In genomic region chr10:119418401-119418800, GRCh38 we compare ENCODE assay signal across 17 cellular contexts.
DNase-seq lines count a peak whose midpoint lies in the region; ATAC-seq and TF ChIP-seq lines count a peak whose summit lies in the region.
"Had no signal": no experiment of that assay in that cellular context is flagged by ENCODE, and none has a peak within 500 bp of the region (broad histone marks: within the 10 kb centered on the region; RNA-seq: fewer than 3 reads in every experiment).

No MANE protein-coding gene starts in this region.

- no peak overlapping the region for H2BK120ac ChIP-seq in mesendoderm (ENCODE audit: low read depth, low read length)

- no peak overlapping the region for H3K23ac ChIP-seq in mesendoderm (ENCODE audit: low read length)

- H3K9me3 Mint-ChIP-seq in CD4-positive, alpha-beta T cell = no peaks in the 10 kb centered on the region
- H3K9me3 Mint-ChIP-seq: CD8-positive, alpha-beta T cell had no signal

- H3K4me3 Mint-ChIP-seq in CD4-positive, alpha-beta T cell = no peak overlapping the region
- H3K4me3 Mint-ChIP-seq: CD8-positive, alpha-beta T cell had no signal

- peaks cover 41% of the 10 kb centered on the region for H3K4me1 ChIP-seq in SJCRH30
- peaks cover under 1% of the 10 kb centered on the region for H3K4me1 ChIP-seq in mesendoderm (ENCODE audit: control insufficient read depth, low read depth, low read length)

- H2BK15ac ChIP-seq in mesendoderm (replicated peaks; ENCODE audit: low read depth) = no peak overlapping the region

- POLR2A ChIA-PET in CD4-positive, alpha-beta T cell (lab: Charles Lee) = interaction anchor here (0.9 to 1.2 kb wide), 2 partner anchors 212 to 219 kb away, joined by 4 read pairs; partner anchors contain the start of gene GRK5

- H4K8ac ChIP-seq in mesendoderm (ENCODE audit: low read depth, low read length) = no peak overlapping the region

- H2BK5ac ChIP-seq in mesendoderm (ENCODE audit: low read length) = no peak overlapping the region

- peak; percentile 37 for DNase-seq in Right ventricle myocardium superior
- DNase-seq in Right ventricle myocardium inferior (ENCODE audit: missing footprints) = no peak
- peak; percentile 37 to 51 for DNase-seq in SJCRH30
- peak; percentile 53 for DNase-seq in left kidney (ENCODE audit: low read depth, low spot score)
- no peak for DNase-seq in sciatic nerve (ENCODE audit: low spot score)
- DNase-seq in CD4-positive, alpha-beta T cell = no peak
- no peak for DNase-seq in mesendoderm
- no peak for DNase-seq in stimulated activated CD4-positive, alpha-beta T cell treated with anti-CD3 and anti-CD28 coated beads, Interleukin-2, amount 100 ng/mL, for 24 hours
- DNase-seq: 8988T; CD8-positive, alpha-beta T cell; NCI-H1436; NCI-H2029; NCI-H2171 treated with DMSO at 0.1 percent for 48 hours; NCI-H748 treated with DMSO at 0.1 percent for 48 hours; RPMI8226 had no signal

- H3K18ac ChIP-seq in mesendoderm (ENCODE audit: low read length) = no peak overlapping the region

- no peak overlapping the region for H3K9ac ChIP-seq in mesendoderm (ENCODE audit: low read length)

- no peak for ATAC-seq in Right ventricle myocardium superior (ENCODE audit: poor library complexity)
- ATAC-seq in Right ventricle myocardium inferior = no peak
- ATAC-seq in sciatic nerve = peak; percentile 17
- ATAC-seq in CD4-positive, alpha-beta T cell (ENCODE audit: poor library complexity) = no peak
- ATAC-seq: CD8-positive, alpha-beta T cell had no signal

- no peak overlapping the region for H3K27ac Mint-ChIP-seq in CD4-positive, alpha-beta T cell
- H3K27ac Mint-ChIP-seq: CD8-positive, alpha-beta T cell had no signal

- H3K4ac ChIP-seq in mesendoderm (ENCODE audit: low read depth, low read length) = no peak overlapping the region

- H4K5ac ChIP-seq in mesendoderm (ENCODE audit: low read length) = no peak overlapping the region

- H3K4me1 Mint-ChIP-seq in CD4-positive, alpha-beta T cell (ENCODE audit: low read depth) = no peaks in the 10 kb centered on the region

- H3K27me3 ChIP-seq in SJCRH30 (no peaks in the 10 kb centered on the region), mesendoderm (ENCODE audit: insufficient read depth, low read length, poor library complexity) (no peaks in the 10 kb centered on the region)
- H3K27me3 ChIP-seq in CD4-positive, alpha-beta T cell (ENCODE audit: control insufficient read depth, insufficient read depth, low read length) = no peaks in the 10 kb centered on the region
- H3K27me3 ChIP-seq: SJSA1 had no signal

- no peaks in the 10 kb centered on the region for H3K9me3 ChIP-seq in SJCRH30 (replicated peaks)
- H3K9me3 ChIP-seq in CD4-positive, alpha-beta T cell (ENCODE audit: control insufficient read depth, low read length) = no peaks in the 10 kb centered on the region
- H3K9me3 ChIP-seq: HAP-1, SJSA1 had no signal

- no CpG with 5 or more reads among the region's 3 CpGs for WGBS in mesendoderm (ENCODE audit: extremely low coverage, insufficient coverage, low lambda C conversion rate)

- no peak overlapping the region for H3K4me2 ChIP-seq in mesendoderm (ENCODE audit: low read length)

- H3K27me3 Mint-ChIP-seq in CD4-positive, alpha-beta T cell = no peaks in the 10 kb centered on the region

- no peaks in the 10 kb centered on the region for H3K36me3 Mint-ChIP-seq in CD4-positive, alpha-beta T cell (ENCODE audit: low read depth)

- CTCF ChIA-PET in CD4-positive, alpha-beta T cell (lab: Charles Lee) = interaction anchor here (2.8 to 3.8 kb wide), 2 partner anchors 212 to 220 kb away, joined by 12 to 18 read pairs; partner anchors contain the start of gene GRK5

- H3K79me2 ChIP-seq in mesendoderm (ENCODE audit: control insufficient read depth, insufficient read depth, low read length) = no peaks in the 10 kb centered on the region

- H3K36me3 ChIP-seq in SJCRH30 (no peaks in the 10 kb centered on the region), mesendoderm (ENCODE audit: control insufficient read depth, insufficient read depth, low read length) (no peaks in the 10 kb centered on the region)
- H3K36me3 ChIP-seq: HAP-1 had no signal

- TF ChIP-seq CTCF in CD4-positive, alpha-beta T cell (IDR thresholded peaks at IDR 0.05) = no peak

- intact Hi-C loops in Right ventricle myocardium superior (cut with DNase I) (loop anchor here (5.0 kb wide), 1 partner anchor 211 kb away; the partner anchor contains the start of gene GRK5), Right ventricle myocardium inferior (cut with DNase I) (no loop called here), sciatic nerve (cut with DNase I) (loop anchor here (10.0 kb wide), 1 partner anchor 214 kb away; the partner anchor contains the start of gene GRK5)
- intact Hi-C loops in CD4-positive, alpha-beta T cell (cut with DNase I, micrococcal nuclease) = loop anchor here (5.0 kb wide), 2 partner anchors 111 to 276 kb away; no protein-coding TSS in a partner anchor

- no peak overlapping the region for H3K27ac ChIP-seq in SJCRH30
- H3K27ac ChIP-seq in CD4-positive, alpha-beta T cell (ENCODE audit: low read depth, low read length) = no peak overlapping the region
- H3K27ac ChIP-seq in mesendoderm (ENCODE audit: low read depth, low read length) = no peak overlapping the region
- H3K27ac ChIP-seq: SJSA1 had no signal

- H3K56ac ChIP-seq in mesendoderm (ENCODE audit: low read length) = no peak overlapping the region

- H3K79me1 ChIP-seq in mesendoderm (ENCODE audit: low read length) = no peaks in the 10 kb centered on the region

- no peak overlapping the region for H2AK5ac ChIP-seq in mesendoderm (ENCODE audit: low read length)

- no peak overlapping the region for H3K4me3 ChIP-seq in SJCRH30
- no peak overlapping the region for H3K4me3 ChIP-seq in mesendoderm (ENCODE audit: low read length)
- H3K4me3 ChIP-seq: HAP-1, SJSA1 had no signal

Comparison
In these comparisons a context has a peak if more than half of its experiments do, and no peak if none do; other contexts are left out.
1. DNase-seq: peak in Right ventricle myocardium superior (single experiment), SJCRH30 (2 of 2) and left kidney (single experiment); none in Right ventricle myocardium inferior (single experiment), sciatic nerve (single experiment), CD4-positive, alpha-beta T cell (0 of 10), mesendoderm (single experiment) and stimulated activated CD4-positive, alpha-beta T cell treated with anti-CD3 and anti-CD28 coated beads, Interleukin-2, amount 100 ng/mL, for 24 hours (0 of 2).